In the genomic region with DNA sequence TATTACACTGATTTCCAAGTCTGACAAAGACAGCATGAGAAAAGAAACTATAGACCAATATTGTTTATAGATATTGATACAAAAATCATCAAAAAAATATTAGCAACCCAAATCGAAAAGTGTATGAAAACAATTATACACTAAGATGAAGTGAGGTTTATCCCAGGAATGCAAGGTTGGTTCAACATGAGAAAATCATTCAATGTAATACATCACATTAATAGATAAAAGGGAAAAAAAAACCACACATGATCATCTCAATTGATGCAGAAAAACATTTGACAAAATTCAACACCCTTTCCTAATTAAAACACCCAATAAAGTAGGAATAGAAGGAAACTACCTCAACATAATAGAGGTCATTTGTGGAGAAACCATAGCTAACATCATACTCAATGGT, we compare ENCODE assay signal across 22 cellular contexts.
DNase-seq lines count a peak whose midpoint lies in the region; ATAC-seq, FAIRE-seq and TF ChIP-seq lines count a peak whose summit lies in the region.
"Had no signal": no experiment of that assay in that cellular context is flagged by ENCODE, and none has a peak within 500 bp of the region (broad histone marks: within the 10 kb centered on the region; RNA-seq: fewer than 3 reads in every experiment).

No MANE protein-coding gene starts in this region.

- 75% methylated on average over 1 of the region's 1 CpG for WGBS in mammary epithelial cell (ENCODE audit: low coverage, missing lambda C conversion rate)

- H3K4me2 ChIP-seq in HCT116 (ENCODE audit: low read length) (no peak overlapping the region), mammary epithelial cell (ENCODE audit: insufficient read depth, low read depth, low read length) (no peak overlapping the region)

- H3K4me3 ChIP-seq in HCT116 (replicated peaks in 1 of 2; ENCODE audit: low read depth in 1 of 2, low read length in 2 of 2) (no peak overlapping the region), mammary epithelial cell (replicated peaks in 1 of 3; ENCODE audit: insufficient read depth in 1 of 3, low read depth in 2 of 3, low read length in 3 of 3) (no peak overlapping the region), fibroblast of pulmonary artery (replicated peaks; ENCODE audit: low read depth, low read length) (no peak overlapping the region)
- H3K4me3 ChIP-seq: HAP-1, Peyer's patch, SJCRH30 had no signal

- ATAC-seq in HCT116, result no peak
- ATAC-seq: HepG2 had no signal

- H3K79me2 ChIP-seq in HCT116 (ENCODE audit: insufficient read depth, low read length), result no peaks in the 10 kb centered on the region
- H3K79me2 ChIP-seq in mammary epithelial cell (ENCODE audit: insufficient read depth, low read length), result no peaks in the 10 kb centered on the region

- in situ Hi-C loops in mammary epithelial cell (cut with MboI; ENCODE audit: low sequenced_read_pairs in 2 of 2), result no loop called here

- POLR2A ChIA-PET in HCT116 (lab: Charles Lee), result no interaction called here

- CTCF ChIA-PET in HCT116 (lab: Charles Lee), result no interaction called here
- CTCF ChIA-PET in mammary epithelial cell (lab: Charles Lee; ENCODE audit: low non-redundant PET), result no interaction called here

- H3K9me2 ChIP-seq in HCT116 (ENCODE audit: insufficient read depth), result no peaks in the 10 kb centered on the region

- no peak overlapping the region for H3K9ac ChIP-seq in HCT116 (ENCODE audit: low read length)
- H3K9ac ChIP-seq in mammary epithelial cell (ENCODE audit: insufficient read depth, low read length), result no peak overlapping the region

- BruUV-seq in HCT116 (replicated peaks; lab: Mats Ljungman, UMichigan), result no TSS peak
- BruUV-seq in mammary epithelial cell (replicated peaks; lab: Mats Ljungman, UMichigan), result no TSS peak

- no peak for DNase-seq in GM19239 (ENCODE audit: insufficient read length, low spot score)
- peak; percentile 2 for DNase-seq in HCT116 (ENCODE audit: low read depth, low spot score)
- peak; percentile 2 for DNase-seq in mammary epithelial cell
- DNase-seq in fibroblast of pulmonary artery (ENCODE audit: low read depth), result peak; percentile 18
- no peak for DNase-seq in C1 segment of cervical spinal cord (lab: John Stamatoyannopoulos, UW)
- no peak for DNase-seq in medulla oblongata (ENCODE audit: extremely low spot score)
- DNase-seq in activated CD8-positive, alpha-beta memory T cell treated with anti-CD3 and anti-CD28 coated beads, Interleukin-2, amount 50 U/mL, for 4 hours, result no peak
- DNase-seq: BE2C; CD4-positive, CD25-positive, alpha-beta regulatory T cell; COR-L47; DND-41; KBM-7; NCI-H1092 treated with DMSO at 0.1 percent for 48 hours; NCI-H2029 treated with DMSO at 0.1 percent for 48 hours; NCI-H446; NCI-H526; Peyer's patch; SJCRH30 had no signal

- no peaks in the 10 kb centered on the region for H4K20me1 ChIP-seq in HCT116 (ENCODE audit: insufficient read depth)
- H4K20me1 ChIP-seq in mammary epithelial cell (ENCODE audit: insufficient read depth, low read length), result no peaks in the 10 kb centered on the region

- H3K27ac ChIP-seq in HCT116 (ENCODE audit: low read depth, low read length) (no peak overlapping the region), mammary epithelial cell (ENCODE audit: insufficient read depth, low read depth, low read length) (no peak overlapping the region)
- H3K27ac ChIP-seq: HL-60, Peyer's patch, SJCRH30 had no signal

- no peak for TF ChIP-seq POLR2A in HCT116 (IDR thresholded peaks at IDR 0.05; ENCODE audit: borderline replicate concordance, extremely low read depth, insufficient read depth, insufficient read length)

- no peak for TF ChIP-seq RAD21 in HCT116 (IDR thresholded peaks at IDR 0.05; ENCODE audit: low read depth)

- dilution Hi-C loops in mammary epithelial cell (cut with HindIII; ENCODE audit: low sequenced_read_pairs), result no loop called here

- intact Hi-C loops in HCT116 (cut with micrococcal nuclease), result loop anchor here (5.0 kb wide), 1 partner anchor 82 kb away; no protein-coding TSS in a partner anchor
- intact Hi-C loops in mammary epithelial cell (cut with micrococcal nuclease), result no loop called here

- peak; percentile 21 for FAIRE-seq in GM19239 (lab: Jason Lieb, UNC)
- FAIRE-seq: GM18507, HepG2 had no signal

- H3K4me1 ChIP-seq in HCT116 (ENCODE audit: control insufficient read depth in 1 of 2, insufficient read depth in 2 of 2, low read length in 2 of 2) (no peaks in the 10 kb centered on the region), mammary epithelial cell (ENCODE audit: insufficient read depth, low read length) (no peaks in the 10 kb centered on the region)
- H3K4me1 ChIP-seq: BE2C, HAP-1, Peyer's patch, SJCRH30 had no signal

- TF ChIP-seq CTCF in HCT116 (IDR thresholded peaks at IDR 0.05 in 2 of 3, conservative IDR thresholded peaks at IDR 0.05 in 1 of 3; ENCODE audit: borderline replicate concordance in 1 of 3, insufficient read depth in 1 of 3, low read depth in 2 of 3, low read length in 2 of 3), result no peak
- no peak for TF ChIP-seq CTCF in mammary epithelial cell (conservative IDR thresholded peaks at IDR 0.05 in 1 of 2, IDR thresholded peaks at IDR 0.05 in 1 of 2; ENCODE audit: extremely low read depth in 1 of 2, insufficient read depth in 1 of 2, low read depth in 1 of 2, low read length in 2 of 2)
- no peak for TF ChIP-seq CTCF in fibroblast of pulmonary artery (IDR thresholded peaks at IDR 0.05; ENCODE audit: low read length, missing control alignments)

- H3K36me3 ChIP-seq in HCT116 (ENCODE audit: control insufficient read depth in 1 of 2, insufficient read depth in 2 of 2, low read length in 2 of 2) (no peaks in the 10 kb centered on the region), mammary epithelial cell (ENCODE audit: insufficient read depth, low read length) (no peaks in the 10 kb centered on the region)
- H3K36me3 ChIP-seq: BE2C, HAP-1, Peyer's patch, SJCRH30 had no signal

- peaks cover 0 to 12% of the 10 kb centered on the region in 2 experiments; a peak in 2 of 4 replicates for H3K9me3 ChIP-seq in HCT116 (ENCODE audit: control insufficient read depth in 1 of 2, insufficient read depth in 1 of 2, low read depth in 1 of 2, low read length in 2 of 2)
- peaks cover 4% of the 10 kb centered on the region for H3K9me3 ChIP-seq in mammary epithelial cell (replicated peaks; ENCODE audit: insufficient read depth, low read length)
- H3K9me3 ChIP-seq: BE2C, HAP-1 had no signal

- H3K27me3 ChIP-seq in HCT116 (ENCODE audit: insufficient read depth, low read length) (no peaks in the 10 kb centered on the region), mammary epithelial cell (ENCODE audit: insufficient read depth, low read length) (no peaks in the 10 kb centered on the region)
- H3K27me3 ChIP-seq: BE2C, Peyer's patch, SJCRH30 had no signal

- RAD21 ChIA-PET in HCT116 (lab: Charles Lee; ENCODE audit: low non-redundant PET in 1 of 2, low total read pairs in 2 of 2, uncharacterized antibody in 2 of 2, unreplicated experiment in 2 of 2), result no interaction called here

- H2AFZ ChIP-seq in HCT116 (ENCODE audit: low read depth, low read length, poor library complexity, severe bottlenecking) (no peak overlapping the region), mammary epithelial cell (ENCODE audit: low read depth, low read length) (no peak overlapping the region)

TF ChIP-seq in HCT116, 20 proteins besides CTCF, POLR2A, EP300 and RAD21:
- TF ChIP-seq JUND (IDR thresholded peaks at IDR 0.05) (no peak), CEBPB (IDR thresholded peaks at IDR 0.05; ENCODE audit: low read depth) (no peak), ELF1 (IDR thresholded peaks at IDR 0.05; ENCODE audit: borderline replicate concordance, low read depth) (no peak), CBX3 (IDR thresholded peaks at IDR 0.05; ENCODE audit: low read depth) (no peak)
- TF ChIP-seq, protein P1, sequence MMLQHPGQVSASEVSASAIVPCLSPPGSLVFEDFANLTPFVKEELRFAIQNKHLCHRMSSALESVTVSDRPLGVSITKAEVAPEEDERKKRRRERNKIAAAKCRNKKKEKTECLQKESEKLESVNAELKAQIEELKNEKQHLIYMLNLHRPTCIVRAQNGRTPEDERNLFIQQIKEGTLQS (IDR thresholded peaks at IDR 0.05), result no peak

Comparison
In these comparisons a context has a peak if more than half of its experiments do, and no peak if none do; other contexts are left out.
1. DNase-seq: peak in HCT116 (single experiment), mammary epithelial cell (single experiment) and fibroblast of pulmonary artery (single experiment); none in GM19239 (single experiment), C1 segment of cervical spinal cord (0 of 14), medulla oblongata (single experiment) and activated CD8-positive, alpha-beta memory T cell treated with anti-CD3 and anti-CD28 coated beads, Interleukin-2, amount 50 U/mL, for 4 hours (single experiment).